Comparison of ENCODE assay signal across 22 cellular contexts in genomic region chr11:11481371-11481770, GRCh38.
"Had no signal": no experiment of that assay in that cellular context is flagged by ENCODE, and none has a peak within 500 bp of the region (broad histone marks: within the 10 kb centered on the region; RNA-seq: fewer than 3 reads in every experiment).

No MANE protein-coding gene starts in this region.

- H3K27ac ChIP-seq: neutrophil, tibial nerve, vagina had no signal

- DNase-seq: activated CD4-positive, alpha-beta T cell treated with anti-CD3 and anti-CD28 coated beads, Interleukin-2, amount 10 ng/mL, durations not matched to agents 24 days and 14 days; activated CD4-positive, CD25-positive, alpha-beta regulatory T cell; activated CD8-positive, alpha-beta memory T cell treated with anti-CD3 and anti-CD28 coated beads, Interleukin-2, amount 50 U/mL, for 48 hours; activated gamma-delta T cell treated with Interleukin-2 at 50 U/mL for 16 hours; activated T-cell treated with anti-CD3 and anti-CD28 coated beads, Interleukin-2, amount 50 U/mL, for 72 hours; amniotic stem cell; effector CD8-positive, alpha-beta T cell; head of caudate nucleus; natural killer cell; stimulated activated CD4-positive, alpha-beta T cell treated with anti-CD3 and anti-CD28 coated beads, Interleukin-15, amount 100 ng/mL, for 24 hours; stimulated activated CD4-positive, alpha-beta T cell treated with anti-CD3 and anti-CD28 coated beads, Interleukin-4, amount 100 ng/mL, for 24 hours; stimulated activated naive CD4-positive, alpha-beta T cell had no signal

- H3K36me3 Mint-ChIP-seq: activated naive CD8-positive, alpha-beta T cell; brain; natural killer cell had no signal

- H3K27ac Mint-ChIP-seq: activated CD4-positive, alpha-beta T cell treated with anti-CD3 and anti-CD28 coated beads, Interleukin-2, amount 10 ng/mL, durations not matched to agents 24 days and 14 days; activated naive CD8-positive, alpha-beta T cell; activated T-cell treated with anti-CD3 and anti-CD28 coated beads, Interleukin-2, amount 50 U/mL, for 72 hours; natural killer cell had no signal

- ATAC-seq: activated T-cell treated with anti-CD3 and anti-CD28 coated beads, Interleukin-2, amount 50 U/mL, for 72 hours; left lobe of liver; natural killer cell had no signal

- H3K4me1 Mint-ChIP-seq: activated CD4-positive, alpha-beta T cell treated with anti-CD3 and anti-CD28 coated beads, Interleukin-2, amount 10 ng/mL, durations not matched to agents 24 days and 14 days; central memory CD8-positive, alpha-beta T cell; natural killer cell had no signal

- H3K9me3 ChIP-seq: neutrophil, tibial nerve, vagina had no signal

- H3K27me3 Mint-ChIP-seq: activated naive CD8-positive, alpha-beta T cell had no signal

- H3K4me3 Mint-ChIP-seq: activated CD4-positive, alpha-beta T cell treated with anti-CD3 and anti-CD28 coated beads, Interleukin-2, amount 10 ng/mL, durations not matched to agents 24 days and 14 days; activated naive CD8-positive, alpha-beta T cell; activated T-cell treated with anti-CD3 and anti-CD28 coated beads, Interleukin-2, amount 50 U/mL, for 72 hours; brain; central memory CD8-positive, alpha-beta T cell; natural killer cell had no signal

- H3K4me3 ChIP-seq: tibial nerve, vagina had no signal

- H3K27me3 ChIP-seq: tibial nerve, vagina had no signal

- H3K36me3 ChIP-seq: neutrophil, tibial nerve, vagina had no signal

- H3K4me1 ChIP-seq: vagina had no signal

- FAIRE-seq: frontal cortex, islet of Langerhans, TTC549 had no signal

- H3K9me3 Mint-ChIP-seq: activated CD4-positive, alpha-beta T cell treated with anti-CD3 and anti-CD28 coated beads, Interleukin-2, amount 10 ng/mL, durations not matched to agents 24 days and 14 days; activated T-cell treated with anti-CD3 and anti-CD28 coated beads, Interleukin-2, amount 50 U/mL, for 72 hours; brain; central memory CD8-positive, alpha-beta T cell; natural killer cell had no signal
